In the genomic region with DNA sequence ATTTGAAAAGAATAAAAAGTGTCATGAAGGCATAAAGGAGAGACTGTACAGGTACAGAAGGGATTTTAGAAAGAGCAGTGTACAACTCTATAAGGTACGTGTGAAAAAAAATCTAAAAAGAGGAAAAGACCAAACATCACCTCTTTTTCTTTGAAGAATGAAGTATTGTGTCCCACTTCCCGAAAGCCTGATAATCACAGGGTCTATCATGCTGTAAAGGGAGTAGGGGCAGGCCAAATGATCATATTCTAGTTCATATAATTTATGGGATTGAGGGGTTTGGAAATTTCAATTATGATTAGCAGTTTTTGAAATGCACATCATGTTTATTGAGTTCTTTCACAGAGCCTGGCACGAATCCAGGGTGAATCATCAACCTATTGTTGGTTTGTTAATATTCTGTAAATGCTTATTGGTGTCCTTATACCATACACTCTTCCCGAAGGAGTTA, we compare ENCODE assay signal across 8 cellular contexts. TPM values are rescaled to one million over a fixed set of nuclear protein-coding genes. Genes with fewer than 3 reads are reported as not detected.
DNase-seq lines count a peak whose midpoint lies in the region; ATAC-seq and TF ChIP-seq lines count a peak whose summit lies in the region.

No MANE protein-coding gene starts in this region.

- peaks cover 27% of the 10 kb centered on the region for H3K79me2 ChIP-seq in GM23248 (ENCODE audit: insufficient read depth)

- H2AFZ ChIP-seq in GM23248, result peak overlapping the region; percentile 89

- no peak for TF ChIP-seq CTCF in AG09309 (IDR thresholded peaks at IDR 0.05; ENCODE audit: control insufficient read depth, insufficient read depth, low read depth, low read length, missing control alignments)
- no peak for TF ChIP-seq CTCF in Peyer's patch (IDR thresholded peaks at IDR 0.05)
- TF ChIP-seq CTCF in coronary artery (IDR thresholded peaks at IDR 0.05), result no peak
- TF ChIP-seq CTCF in upper lobe of right lung (IDR thresholded peaks at IDR 0.05), result no peak

- H3K4me2 ChIP-seq in GM23248 (ENCODE audit: unreplicated experiment), result peak overlapping the region; percentile 78

- no peaks in the 10 kb centered on the region for H3K9me3 ChIP-seq in GM23248 (ENCODE audit: low read depth)
- no peaks in the 10 kb centered on the region for H3K9me3 ChIP-seq in Peyer's patch
- no peaks in the 10 kb centered on the region for H3K9me3 ChIP-seq in mononuclear cell (ENCODE audit: low read depth, low read length)
- H3K9me3 ChIP-seq in upper lobe of right lung, result no peaks in the 10 kb centered on the region

- DNase-seq in AG09309 (ENCODE audit: low read depth), result peak; percentile 27
- DNase-seq in GM23248, result peak; percentile 91
- DNase-seq in Peyer's patch, result peak in 1 of 3 donors; percentile 84
- no peak for DNase-seq in coronary artery (ENCODE audit: low spot score)
- no peak for DNase-seq in upper lobe of right lung
- DNase-seq in activated gamma-delta T cell treated with Interleukin-2 at 50 U/mL for 16 hours, result no peak

- in situ Hi-C loops in GM23248 (cut with MboI), result no loop called here

- H3F3A ChIP-seq in GM23248 (ENCODE audit: insufficient read depth), result peaks cover 40% of the 10 kb centered on the region

- H3K4me3 ChIP-seq in AG09309 (ENCODE audit: control insufficient read depth, low read depth, low read length) (peak overlapping the region; percentile 95), GM23248 (peak overlapping the region; percentile 82), Peyer's patch (peak overlapping the region; percentile 74 to 82 (median 80)), coronary artery (peak overlapping the region; percentile 80), mononuclear cell (ENCODE audit: low read length) (peak overlapping the region; percentile 97), upper lobe of right lung (peak overlapping the region; percentile 72)

- no peaks in the 10 kb centered on the region for H3K27me3 ChIP-seq in GM23248 (replicated peaks; ENCODE audit: insufficient read depth)
- H3K27me3 ChIP-seq in Peyer's patch, result no peaks in the 10 kb centered on the region
- H3K27me3 ChIP-seq in mononuclear cell (ENCODE audit: insufficient read depth, low read length), result no peaks in the 10 kb centered on the region
- no peaks in the 10 kb centered on the region for H3K27me3 ChIP-seq in upper lobe of right lung

- ATAC-seq in upper lobe of right lung, result no peak
- ATAC-seq in HG03457 (IDR thresholded peaks at IDR 0.05; ENCODE audit: unreplicated experiment), result no peak

- H4K20me1 ChIP-seq in GM23248 (ENCODE audit: insufficient read depth), result no peaks in the 10 kb centered on the region

- H3K27ac ChIP-seq in GM23248 (peak overlapping the region; percentile 91), Peyer's patch (peak overlapping the region; percentile 91 to 97 (median 94)), coronary artery (peak overlapping the region; percentile 84 to 98), upper lobe of right lung (peak overlapping the region; percentile 94)

- 8 to 10% methylated on average over 4 of the region's 4 CpGs for WGBS in GM23248 (ENCODE audit: low coverage in 1 of 2, low lambda C conversion rate in 2 of 2, missing lambda C conversion rate in 2 of 2), 2 experiments

- no peaks in the 10 kb centered on the region for H3K36me3 ChIP-seq in GM23248 (ENCODE audit: low read depth)
- no peaks in the 10 kb centered on the region for H3K36me3 ChIP-seq in Peyer's patch
- H3K36me3 ChIP-seq in upper lobe of right lung, result no peaks in the 10 kb centered on the region

- intact Hi-C loops in upper lobe of right lung (cut with DNase I), result no loop called here

- H3K4me1 ChIP-seq in GM23248 (ENCODE audit: insufficient read depth), result peaks cover 52% of the 10 kb centered on the region
- H3K4me1 ChIP-seq in Peyer's patch, result peaks cover 0 to 33% (median 0%) of the 10 kb centered on the region in 4 donors
- peaks cover 32% of the 10 kb centered on the region for H3K4me1 ChIP-seq in mononuclear cell (ENCODE audit: insufficient read depth, low read length)
- H3K4me1 ChIP-seq in upper lobe of right lung, result peaks cover 38% of the 10 kb centered on the region

- H3K9ac ChIP-seq in GM23248, result peak overlapping the region; percentile 98

- no peaks in the 10 kb centered on the region for H3K9me2 ChIP-seq in GM23248 (ENCODE audit: insufficient read depth)

- TF ChIP-seq POLR2A in Peyer's patch (IDR thresholded peaks at IDR 0.05), result no peak

RNA-seq across cellular contexts. Expression of a gene that starts 0.9 kb away (rescaled TPM):
- 9.5 and 26.0 TPM in 2 replicates for total RNA-seq in GM23248 (2014; rRNA removed; shearing (Covaris generic))
- polyA plus RNA-seq in GM23248 (2016; fragmentation: Nextera tagmentation; extraction: Ambion mirVana), result 20.3 and 26.2 TPM in 2 replicates
- 100 to 1,000 TPM in 3 of 4 donors, 10 to 100 TPM in 1; 98.5 to 528 (median 110) TPM for total RNA-seq in Peyer's patch
- 60.7 TPM for total RNA-seq in mononuclear cell
- 99.6 TPM for total RNA-seq in upper lobe of right lung

Comparison
In these comparisons a context has a peak if more than half of its experiments do, and no peak if none do; other contexts are left out.
1. DNase-seq: peak in AG09309 (single experiment) and GM23248 (single experiment); none in coronary artery (single experiment), upper lobe of right lung (single experiment) and activated gamma-delta T cell treated with Interleukin-2 at 50 U/mL for 16 hours (single experiment).
2. Peak in every context shown above with its lines, with median percentiles within 50 percentile points of each other: H3K4me3 ChIP-seq and H3K27ac ChIP-seq.